ENCODE assay signal across 32 cellular contexts in genomic region chr7:147833981-147834380, GRCh38.
"Had no signal": no experiment of that assay in that cellular context is flagged by ENCODE, and none has a peak within 500 bp of the region (broad histone marks: within the 10 kb centered on the region; RNA-seq: fewer than 3 reads in every experiment).

No MANE protein-coding gene starts in this region.

- H3K4me3 Mint-ChIP-seq: activated CD4-positive, alpha-beta memory T cell treated with anti-CD3 and anti-CD28 coated beads for 36 hours; activated naive CD4-positive, alpha-beta T cell treated with anti-CD3 and anti-CD28 coated beads for 36 hours; activated naive CD8-positive, alpha-beta T cell treated with anti-CD3 and anti-CD28 coated beads for 36 hours; activated T-helper 1 cell treated with anti-CD3 and anti-CD28 coated beads, Interleukin-12 subunit alpha, Interleukin-12 subunit beta, Interleukin-2, Interleukin-4 antibody, amounts not matched to agents 30 ng/mL and 10 ng/mL and 1 ng/mL, durations not matched to agents 14 hours and 24 hours and 36 hours; brain; memory B cell; naive thymus-derived CD8-positive, alpha-beta T cell; neural crest cell; T-helper 17 cell had no signal

- H3K27ac Mint-ChIP-seq: activated CD4-positive, alpha-beta memory T cell treated with anti-CD3 and anti-CD28 coated beads for 36 hours; activated naive CD4-positive, alpha-beta T cell treated with anti-CD3 and anti-CD28 coated beads for 36 hours; activated naive CD8-positive, alpha-beta T cell treated with anti-CD3 and anti-CD28 coated beads for 36 hours; activated T-helper 1 cell treated with anti-CD3 and anti-CD28 coated beads, Interleukin-12 subunit alpha, Interleukin-12 subunit beta, Interleukin-2, Interleukin-4 antibody, amounts not matched to agents 30 ng/mL and 10 ng/mL and 1 ng/mL, durations not matched to agents 14 hours and 24 hours and 36 hours; memory B cell; naive thymus-derived CD8-positive, alpha-beta T cell; T-helper 17 cell had no signal

- H3K27ac ChIP-seq: adrenal gland, ascending aorta, cardiac muscle cell, colonic mucosa, gastrocnemius medialis, right lobe of liver, thyroid gland, upper lobe of right lung, WERI-Rb-1 had no signal

- DNase-seq: activated CD4-positive, alpha-beta memory T cell treated with anti-CD3 and anti-CD28 coated beads for 36 hours; activated CD4-positive, alpha-beta T cell treated with anti-CD3 and anti-CD28 coated beads for 48 hours; activated CD8-positive, alpha-beta memory T cell treated with anti-CD3 and anti-CD28 coated beads, Interleukin-2, amount 50 U/mL, for 4 hours; activated effector memory CD4-positive, alpha-beta T cell treated with anti-CD3 and anti-CD28 coated beads, Interleukin-2, amount 50 U/mL, for 16 hours; activated naive CD4-positive, alpha-beta T cell treated with anti-CD3 and anti-CD28 coated beads for 36 hours; activated naive CD8-positive, alpha-beta T cell treated with anti-CD3 and anti-CD28 coated beads for 36 hours; activated T-cell treated with anti-CD3 and anti-CD28 coated beads, Interleukin-2, amount 50 U/mL, for 1 hour; cerebellar nuclear complex; colonic mucosa; effector memory CD4-positive, alpha-beta T cell; erythroblast; gastrocnemius medialis; kidney; left colon; naive thymus-derived CD8-positive, alpha-beta T cell; right lobe of liver; stimulated activated CD4-positive, alpha-beta T cell treated with anti-CD3 and anti-CD28 coated beads, Interleukin-2, amount 100 ng/mL, for 48 hours; stimulated activated naive CD4-positive, alpha-beta T cell treated with Interleukin-2 at 50 U/mL for 16 hours; SW 1271; T-helper 17 cell; T1000; thyroid gland; upper lobe of right lung; WERI-Rb-1 had no signal

- ATAC-seq: activated CD4-positive, CD25-positive, alpha-beta regulatory T cell treated with anti-CD3 and anti-CD28 coated beads, Interleukin-2, amount 50 U/mL, for 24 hours; gastrocnemius medialis; left colon; naive thymus-derived CD8-positive, alpha-beta T cell; right lobe of liver; T-helper 17 cell; upper lobe of right lung had no signal

- H3K4me3 ChIP-seq: adrenal gland, ascending aorta, cardiac muscle cell, colonic mucosa, gastrocnemius medialis, right lobe of liver, thyroid gland, upper lobe of right lung had no signal

- H3K27me3 ChIP-seq: adrenal gland, ascending aorta, cardiac muscle cell, colonic mucosa, gastrocnemius medialis, right lobe of liver, thyroid gland, upper lobe of right lung had no signal

- H3K36me3 Mint-ChIP-seq: activated CD4-positive, alpha-beta memory T cell treated with anti-CD3 and anti-CD28 coated beads for 36 hours; activated naive CD8-positive, alpha-beta T cell treated with anti-CD3 and anti-CD28 coated beads for 36 hours; memory B cell; naive thymus-derived CD8-positive, alpha-beta T cell had no signal

- H3K27me3 Mint-ChIP-seq: activated CD4-positive, alpha-beta memory T cell treated with anti-CD3 and anti-CD28 coated beads for 36 hours; activated naive CD8-positive, alpha-beta T cell treated with anti-CD3 and anti-CD28 coated beads for 36 hours; brain; memory B cell; naive thymus-derived CD8-positive, alpha-beta T cell; T-helper 17 cell had no signal

- H3K9me3 ChIP-seq: adrenal gland, ascending aorta, colonic mucosa, gastrocnemius medialis, right lobe of liver, thyroid gland, upper lobe of right lung had no signal

- H3K36me3 ChIP-seq: adrenal gland, ascending aorta, cardiac muscle cell, colonic mucosa, gastrocnemius medialis, right lobe of liver, thyroid gland, upper lobe of right lung, WERI-Rb-1 had no signal

- H3K4me1 ChIP-seq: adrenal gland, ascending aorta, colonic mucosa, gastrocnemius medialis, right lobe of liver, thyroid gland, upper lobe of right lung had no signal

- FAIRE-seq: kidney had no signal

- H3K4me1 Mint-ChIP-seq: activated naive CD8-positive, alpha-beta T cell treated with anti-CD3 and anti-CD28 coated beads for 36 hours; brain; memory B cell; T-helper 17 cell had no signal
